ENCODE assay signal across 8 cellular contexts in the genomic region with DNA sequence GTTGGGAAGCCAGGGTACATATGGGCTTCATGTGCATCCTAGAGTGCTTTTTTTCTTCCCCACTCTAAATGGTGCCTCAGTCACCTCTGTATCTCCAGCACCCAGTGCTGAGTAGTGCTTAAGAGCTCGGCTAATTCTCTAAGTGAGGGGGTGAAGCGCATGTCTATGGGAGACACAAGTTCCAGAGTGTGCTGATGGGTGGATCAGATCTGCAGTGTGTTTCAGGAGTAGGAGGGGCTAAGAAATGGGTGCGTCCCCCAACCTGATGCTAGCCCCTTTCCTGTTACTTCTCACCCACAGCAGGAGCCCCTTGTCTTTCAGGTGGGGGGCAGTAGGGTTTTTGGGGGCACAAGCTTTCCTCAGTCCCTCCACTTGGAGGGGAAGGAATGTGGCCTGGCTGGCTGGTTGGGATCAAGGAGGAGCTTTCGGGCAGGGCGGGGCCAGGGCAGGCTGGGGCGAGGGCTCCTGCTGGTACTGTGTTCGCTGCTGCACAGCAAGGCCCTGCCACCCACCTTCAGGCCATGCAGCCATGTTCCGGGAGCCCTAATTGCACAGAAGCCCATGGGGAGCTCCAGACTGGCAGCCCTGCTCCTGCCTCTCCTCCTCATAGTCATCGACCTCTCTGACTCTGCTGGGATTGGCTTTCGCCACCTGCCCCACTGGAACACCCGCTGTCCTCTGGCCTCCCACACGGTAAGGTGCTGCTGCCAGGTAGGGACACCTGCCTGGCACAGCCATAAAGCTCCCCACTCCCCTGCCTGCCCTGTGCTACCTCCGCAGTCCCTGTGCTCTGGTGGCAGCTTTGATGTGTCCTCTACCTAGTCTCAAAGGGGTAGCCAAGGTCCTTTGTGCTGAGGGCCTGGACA. TPM values are rescaled to one million over a fixed set of nuclear protein-coding genes. Genes with fewer than 3 reads are reported as not detected.
DNase-seq lines count a peak whose midpoint lies in the region; ATAC-seq and TF ChIP-seq lines count a peak whose summit lies in the region.

A gene with protein sequence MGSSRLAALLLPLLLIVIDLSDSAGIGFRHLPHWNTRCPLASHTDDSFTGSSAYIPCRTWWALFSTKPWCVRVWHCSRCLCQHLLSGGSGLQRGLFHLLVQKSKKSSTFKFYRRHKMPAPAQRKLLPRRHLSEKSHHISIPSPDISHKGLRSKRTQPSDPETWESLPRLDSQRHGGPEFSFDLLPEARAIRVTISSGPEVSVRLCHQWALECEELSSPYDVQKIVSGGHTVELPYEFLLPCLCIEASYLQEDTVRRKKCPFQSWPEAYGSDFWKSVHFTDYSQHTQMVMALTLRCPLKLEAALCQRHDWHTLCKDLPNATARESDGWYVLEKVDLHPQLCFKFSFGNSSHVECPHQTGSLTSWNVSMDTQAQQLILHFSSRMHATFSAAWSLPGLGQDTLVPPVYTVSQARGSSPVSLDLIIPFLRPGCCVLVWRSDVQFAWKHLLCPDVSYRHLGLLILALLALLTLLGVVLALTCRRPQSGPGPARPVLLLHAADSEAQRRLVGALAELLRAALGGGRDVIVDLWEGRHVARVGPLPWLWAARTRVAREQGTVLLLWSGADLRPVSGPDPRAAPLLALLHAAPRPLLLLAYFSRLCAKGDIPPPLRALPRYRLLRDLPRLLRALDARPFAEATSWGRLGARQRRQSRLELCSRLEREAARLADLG (plus strand): TSS at position 477 of the 866 bp plus-strand sequence. CDS start 85 bp downstream, at position 562.

- H2BK120ac ChIP-seq in H9 (ENCODE audit: low read depth, low read length, poor library complexity, severe bottlenecking), result no peak within 1 kb of the TSS

- no CpG with 5 or more reads among the region's 13 CpGs for WGBS in H9 (ENCODE audit: extremely low coverage, insufficient read length, low lambda C conversion rate)
- WGBS in sigmoid colon, 2 donors, result 10 to 51% methylated on average over 13 of the region's 13 CpGs

- no peak within 1 kb of the TSS for H2BK20ac ChIP-seq in H9 (ENCODE audit: low read depth, low read length, poor library complexity, severe bottlenecking)

- H3K4me3 ChIP-seq in left ventricle myocardium inferior (peak within 1 kb of the TSS; percentile 37), sigmoid colon (peak within 1 kb of the TSS in 3 of 4 donors; percentile 0 to 27 (median 8))

- H2AK5ac ChIP-seq in H9 (ENCODE audit: insufficient read length, low read length), result no peak within 1 kb of the TSS

- peak within 1 kb of the TSS; percentile 64 for H2BK12ac ChIP-seq in H9 (ENCODE audit: insufficient read length, low read depth, low read length)

- no peak within 1 kb of the TSS for H3K23ac ChIP-seq in H9 (ENCODE audit: insufficient read length, low read depth, low read length)

- no peak within 1 kb of the TSS for H3T11ph ChIP-seq in H9 (ENCODE audit: low read length)

- peak within 1 kb of the TSS; percentile 9 for H3K4me2 ChIP-seq in H9 (ENCODE audit: insufficient read depth, insufficient read length, low read length)

- no peak within 1 kb of the TSS for H4K91ac ChIP-seq in H9 (ENCODE audit: insufficient read length, low read depth, low read length)

- intact Hi-C loops in left ventricle myocardium inferior (cut with micrococcal nuclease) (no loop called here), sigmoid colon (cut with DNase I) (no loop called here)

- no peaks in the 10 kb centered on the region for H3K27me3 Mint-ChIP-seq in H9 (ENCODE audit: low read depth)

- H3K4me3 Mint-ChIP-seq in H9, result peak within 1 kb of the TSS in 1 of 2 experiments; percentile 20; a peak in 2 of 5 replicates

- TF ChIP-seq POLR2A in sigmoid colon (IDR thresholded peaks at IDR 0.05), result peak in 1 of 2 donors; percentile 21

- no peaks in the 10 kb centered on the region for H3K36me3 Mint-ChIP-seq in H9 (ENCODE audit: insufficient read depth in 1 of 3, low read depth in 3 of 3)

- no peak within 1 kb of the TSS for H2BK15ac ChIP-seq in H9 (ENCODE audit: low read depth, low read length)

- no peaks in the 10 kb centered on the region for H3K27me3 ChIP-seq in H9 (ENCODE audit: insufficient read depth, low read length)
- no peaks in the 10 kb centered on the region for H3K27me3 ChIP-seq in left ventricle myocardium inferior (ENCODE audit: low read depth)
- H3K27me3 ChIP-seq in sigmoid colon, result no peaks in the 10 kb centered on the region

- H4K8ac ChIP-seq in H9 (replicated peaks; ENCODE audit: insufficient read length, low read depth, low read length), result no peak within 1 kb of the TSS

- peak within 1 kb of the TSS in 2 of 3 experiments; percentile 55 to 61; a peak in 2 of 7 replicates for H3K27ac Mint-ChIP-seq in H9

- no peak within 1 kb of the TSS for H3K56ac ChIP-seq in H9 (ENCODE audit: insufficient read length, low read depth, low read length)

- no peaks in the 10 kb centered on the region for H3K23me2 ChIP-seq in H9 (ENCODE audit: insufficient read length, low read depth, low read length, poor library complexity, severe bottlenecking)

- H3K9ac ChIP-seq in H9 (ENCODE audit: extremely low read depth, insufficient read length, low read length), result no peak within 1 kb of the TSS

- no peak within 1 kb of the TSS for H3K4ac ChIP-seq in H9 (ENCODE audit: low read depth, low read length)

- no peaks in the 10 kb centered on the region for H3K79me1 ChIP-seq in H9 (ENCODE audit: insufficient read depth, low read depth, low read length, poor library complexity, severe bottlenecking)

- H3K79me2 ChIP-seq in H9 (ENCODE audit: insufficient read depth, low read length), result no peaks in the 10 kb centered on the region

- H3K4me1 Mint-ChIP-seq in H9, result peaks cover 15 to 27% of the 10 kb centered on the region in 2 experiments

- 0 out of 2 replicates have a peak within 1 kb of the TSS, but pooled peaks have one; percentile 25 for H3K14ac ChIP-seq in H9 (ENCODE audit: insufficient read depth, low read length)

- TF ChIP-seq CTCF in H9 (conservative IDR thresholded peaks at IDR 0.05), result no peak
- no peak for TF ChIP-seq CTCF in left ventricle myocardium inferior (IDR thresholded peaks at IDR 0.05; ENCODE audit: borderline replicate concordance)
- TF ChIP-seq CTCF in sigmoid colon (IDR thresholded peaks at IDR 0.05), result no peak

- peak; percentile 58 for DNase-seq in H9
- peak; percentile 74 for DNase-seq in UCSD-AML1 (lab: John Stamatoyannopoulos, UW; ENCODE audit: unreplicated experiment)
- DNase-seq in left ventricle myocardium inferior, result no peak
- DNase-seq in sigmoid colon, result no peak
- DNase-seq in DMS114 treated with DMSO at 0.1 percent for 48 hours (lab: John Stamatoyannopoulos, UW; ENCODE audit: unreplicated experiment), result no peak
- no peak for DNase-seq in medulla oblongata (ENCODE audit: extremely low spot score)
- no peak for DNase-seq in DMS53 treated with DMSO at 0.1 percent for 48 hours (lab: John Stamatoyannopoulos, UW; ENCODE audit: unreplicated experiment)

- H3K36me3 ChIP-seq in left ventricle myocardium inferior (no peaks in the 10 kb centered on the region), sigmoid colon (no peaks in the 10 kb centered on the region)

- no peaks in the 10 kb centered on the region for H3K9me3 ChIP-seq in H9 (ENCODE audit: control insufficient read depth, low read depth, low read length)
- H3K9me3 ChIP-seq in left ventricle myocardium inferior (replicated peaks), result no peaks in the 10 kb centered on the region
- no peaks in the 10 kb centered on the region for H3K9me3 ChIP-seq in sigmoid colon

- H4K20me1 ChIP-seq in H9 (ENCODE audit: control insufficient read depth, insufficient read depth, insufficient read length), result no peaks in the 10 kb centered on the region

- ATAC-seq in HG03196 (IDR thresholded peaks at IDR 0.05; ENCODE audit: unreplicated experiment), result no peak

- H3K4me1 ChIP-seq in H9 (ENCODE audit: insufficient read depth, low read length), result no peaks in the 10 kb centered on the region; the same call in 1 of the 2 replicates
- H3K4me1 ChIP-seq in left ventricle myocardium inferior, result peaks cover 18% of the 10 kb centered on the region
- peaks cover 0 to 14% (median 13%) of the 10 kb centered on the region in 4 donors for H3K4me1 ChIP-seq in sigmoid colon

- H3K27ac ChIP-seq in H9 (ENCODE audit: insufficient read length, low read depth, low read length), result no peak within 1 kb of the TSS
- H3K27ac ChIP-seq in left ventricle myocardium inferior (replicated peaks), result peak within 1 kb of the TSS; percentile 56
- H3K27ac ChIP-seq in sigmoid colon, result peak within 1 kb of the TSS in 1 of 4 donors; percentile 42

- no peak for TF ChIP-seq EP300 in sigmoid colon (IDR thresholded peaks at IDR 0.05)

- H3K9me3 Mint-ChIP-seq in H9, result no peaks in the 10 kb centered on the region

- no peak within 1 kb of the TSS for H2BK5ac ChIP-seq in H9 (ENCODE audit: insufficient read length, low read length)

- H3K18ac ChIP-seq in H9 (ENCODE audit: insufficient read length, low read depth, low read length), result peak within 1 kb of the TSS; percentile 35

- no peak within 1 kb of the TSS for H2AFZ ChIP-seq in H9 (ENCODE audit: low read length)

- H4K5ac ChIP-seq in H9 (ENCODE audit: insufficient read length, low read depth, low read length), result no peak within 1 kb of the TSS

RNA-seq across cellular contexts. Expression of the gene that starts here (rescaled TPM):
- total RNA-seq in H9 (2021), result 2.0 and 2.1 TPM in 2 replicates
- 0.58 TPM for total RNA-seq in left ventricle myocardium inferior
- total RNA-seq in sigmoid colon, result 1 to 10 TPM in 2 of 4 donors, under 1 TPM in 2; 0.68 to 2.5 (median 1.3) TPM
- 10 to 100 TPM; 11.4 to 46.3 (median 12.7) TPM for polyA plus RNA-seq in sigmoid colon

Comparison
In these comparisons a context has a peak if more than half of its experiments do, and no peak if none do; other contexts are left out.
1. DNase-seq: peak in H9 (single experiment) and UCSD-AML1 (single experiment); none in left ventricle myocardium inferior (single experiment), sigmoid colon (single experiment), DMS114 treated with DMSO at 0.1 percent for 48 hours (single experiment), medulla oblongata (single experiment) and DMS53 treated with DMSO at 0.1 percent for 48 hours (single experiment).